20 cellular contexts compared by ENCODE assay signal in the genomic region with DNA sequence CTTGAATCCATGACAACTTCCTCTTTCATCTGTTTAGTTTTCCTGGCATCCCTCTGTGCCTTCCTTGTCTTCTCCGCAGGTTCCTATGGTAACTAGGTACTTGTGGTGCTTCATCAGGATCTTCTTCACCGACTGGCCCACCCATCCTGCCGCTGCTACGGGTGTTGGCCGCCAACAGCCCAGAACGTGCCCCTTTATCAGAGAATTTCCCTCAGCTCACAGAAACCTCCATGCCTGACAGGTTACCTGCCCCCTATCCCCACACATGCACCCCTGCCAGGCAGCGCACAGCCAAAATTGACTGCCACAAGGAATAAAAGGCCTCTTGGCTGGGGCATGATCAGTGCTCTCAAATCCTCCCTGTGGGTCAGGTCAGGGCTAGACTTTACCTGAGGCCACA. TPM values are rescaled to one million over a fixed set of nuclear protein-coding genes. Genes with fewer than 3 reads are reported as not detected.
A peak's percentile ranks its signal among the peaks of the same experiment; 100 is the strongest.
DNase-seq lines count a peak whose midpoint lies in the region; ATAC-seq and TF ChIP-seq lines count a peak whose summit lies in the region.
"Had no signal": no experiment of that assay in that cellular context is flagged by ENCODE, and none has a peak within 500 bp of the region (broad histone marks: within the 10 kb centered on the region; RNA-seq: fewer than 3 reads in every experiment).

No MANE protein-coding gene starts in this region.

- H3K27me3 Mint-ChIP-seq in activated CD4-positive, alpha-beta T cell treated with anti-CD3 and anti-CD28 coated beads, Interleukin-2, amount 10 ng/mL, durations not matched to agents 7 days and 5 days = no peaks in the 10 kb centered on the region
- H3K27me3 Mint-ChIP-seq in HFFc6 (ENCODE audit: insufficient read depth) = peaks cover 31% of the 10 kb centered on the region
- H3K27me3 Mint-ChIP-seq in activated naive CD8-positive, alpha-beta T cell treated with anti-CD3 and anti-CD28 coated beads, Interleukin-2, amount 50 U/mL, for 24 hours = peaks cover 3% of the 10 kb centered on the region
- H3K27me3 Mint-ChIP-seq: activated CD8-positive, alpha-beta T cell treated with anti-CD3 and anti-CD28 coated beads for 36 hours; activated T-cell treated with anti-CD3 and anti-CD28 coated beads, Interleukin-2, amount 50 U/mL, for 24 hours had no signal

- DNase-seq in activated CD4-positive, alpha-beta T cell treated with anti-CD3 and anti-CD28 coated beads, Interleukin-2, amount 10 ng/mL, durations not matched to agents 7 days and 5 days = no peak
- DNase-seq in activated CD4-positive, alpha-beta T cell treated with anti-CD3 and anti-CD28 coated beads, Interleukin-2, amount 50 U/mL, for 1 hour = no peak
- DNase-seq in HFFc6 (no peak), epidermal melanocyte (ENCODE audit: insufficient read length, low spot score) (no peak), OCI-M2 (lab: John Stamatoyannopoulos, UW; ENCODE audit: unreplicated experiment) (no peak)
- DNase-seq in activated naive CD8-positive, alpha-beta T cell treated with anti-CD3 and anti-CD28 coated beads, Interleukin-2, amount 50 U/mL, for 24 hours = no peak
- DNase-seq: activated CD8-positive, alpha-beta T cell treated with anti-CD3 and anti-CD28 coated beads for 36 hours; activated naive CD4-positive, alpha-beta T cell treated with anti-CD3 and anti-CD28 coated beads, Interleukin-2, amount 50 U/mL, for 16 hours; activated T-cell treated with anti-CD3 and anti-CD28 coated beads, Interleukin-2, amount 50 U/mL, for 24 hours; body of pancreas; DMS153; left colon; naive thymus-derived CD8-positive, alpha-beta T cell; NCI-H2107; NCI-H526; SIG-M5; sigmoid colon; WERI-Rb-1 had no signal

- POLR2A ChIA-PET in activated CD4-positive, alpha-beta T cell treated with anti-CD3 and anti-CD28 coated beads, Interleukin-2, amount 10 ng/mL, durations not matched to agents 7 days and 5 days (lab: Charles Lee) = no interaction called here

- peak overlapping the region; percentile 75 for H3K27ac Mint-ChIP-seq in activated CD4-positive, alpha-beta T cell treated with anti-CD3 and anti-CD28 coated beads, Interleukin-2, amount 10 ng/mL, durations not matched to agents 7 days and 5 days
- H3K27ac Mint-ChIP-seq in HFFc6 = peak overlapping the region; percentile 94
- peak overlapping the region; percentile 23 for H3K27ac Mint-ChIP-seq in activated naive CD8-positive, alpha-beta T cell treated with anti-CD3 and anti-CD28 coated beads, Interleukin-2, amount 50 U/mL, for 24 hours

- H3K4me1 ChIP-seq in neutrophil (ENCODE audit: control insufficient read depth in 1 of 2, insufficient read depth in 1 of 2, low read depth in 1 of 2, low read length in 1 of 2) = peaks cover 73 to 78% of the 10 kb centered on the region in 2 experiments
- H3K4me1 ChIP-seq: body of pancreas had no signal

- CTCF ChIA-PET in activated CD4-positive, alpha-beta T cell treated with anti-CD3 and anti-CD28 coated beads, Interleukin-2, amount 10 ng/mL, durations not matched to agents 7 days and 5 days (lab: Charles Lee) = interaction anchor here (1.0 to 1.6 kb wide), 5 partner anchors 14 to 55 kb away, joined by 3 to 5 read pairs (median 3); a partner anchor contains a TSS

- peaks cover 90% of the 10 kb centered on the region for H3K4me1 Mint-ChIP-seq in activated CD4-positive, alpha-beta T cell treated with anti-CD3 and anti-CD28 coated beads, Interleukin-2, amount 10 ng/mL, durations not matched to agents 7 days and 5 days
- H3K4me1 Mint-ChIP-seq in HFFc6 (ENCODE audit: low read depth) = peaks cover 87% of the 10 kb centered on the region
- H3K4me1 Mint-ChIP-seq in activated naive CD8-positive, alpha-beta T cell treated with anti-CD3 and anti-CD28 coated beads, Interleukin-2, amount 50 U/mL, for 24 hours = peaks cover 86% of the 10 kb centered on the region

- no peaks in the 10 kb centered on the region for H3K27me3 ChIP-seq in neutrophil
- H3K27me3 ChIP-seq: body of pancreas, sigmoid colon had no signal

- peak overlapping the region; percentile 81 for H3K27ac ChIP-seq in neutrophil
- H3K27ac ChIP-seq: body of pancreas, sigmoid colon, WERI-Rb-1 had no signal

- H3K36me3 Mint-ChIP-seq in activated CD4-positive, alpha-beta T cell treated with anti-CD3 and anti-CD28 coated beads, Interleukin-2, amount 10 ng/mL, durations not matched to agents 7 days and 5 days (ENCODE audit: low read depth) = peaks cover 37% of the 10 kb centered on the region
- peaks cover 34% of the 10 kb centered on the region for H3K36me3 Mint-ChIP-seq in HFFc6 (ENCODE audit: low read depth)
- H3K36me3 Mint-ChIP-seq in activated naive CD8-positive, alpha-beta T cell treated with anti-CD3 and anti-CD28 coated beads, Interleukin-2, amount 50 U/mL, for 24 hours (ENCODE audit: low read depth) = peaks cover 3% of the 10 kb centered on the region

- TF ChIP-seq CTCF in HFFc6 (IDR thresholded peaks at IDR 0.05) (no peak), neutrophil (IDR thresholded peaks at IDR 0.05) (no peak)

- H3K4me3 Mint-ChIP-seq in activated CD4-positive, alpha-beta T cell treated with anti-CD3 and anti-CD28 coated beads, Interleukin-2, amount 10 ng/mL, durations not matched to agents 7 days and 5 days = no peak overlapping the region
- peak overlapping the region; percentile 76; the same call in 1 of the 2 replicates for H3K4me3 Mint-ChIP-seq in HFFc6
- H3K4me3 Mint-ChIP-seq in activated naive CD8-positive, alpha-beta T cell treated with anti-CD3 and anti-CD28 coated beads, Interleukin-2, amount 50 U/mL, for 24 hours = no peak overlapping the region
- H3K4me3 Mint-ChIP-seq: activated CD8-positive, alpha-beta T cell treated with anti-CD3 and anti-CD28 coated beads for 36 hours; activated T-cell treated with anti-CD3 and anti-CD28 coated beads, Interleukin-2, amount 50 U/mL, for 24 hours had no signal

- no peak overlapping the region for H3K4me3 ChIP-seq in neutrophil (ENCODE audit: low read depth in 1 of 2, low read length in 1 of 2)
- H3K4me3 ChIP-seq: body of pancreas, sigmoid colon had no signal

- no peak for ATAC-seq in activated naive CD8-positive, alpha-beta T cell treated with anti-CD3 and anti-CD28 coated beads, Interleukin-2, amount 50 U/mL, for 24 hours
- no peak for ATAC-seq in GM21825 (IDR thresholded peaks at IDR 0.05; ENCODE audit: unreplicated experiment)
- ATAC-seq: activated CD8-positive, alpha-beta T cell treated with anti-CD3 and anti-CD28 coated beads for 36 hours; body of pancreas; left colon; naive thymus-derived CD8-positive, alpha-beta T cell had no signal

- no peaks in the 10 kb centered on the region for H3K9me3 ChIP-seq in neutrophil
- H3K9me3 ChIP-seq: body of pancreas, sigmoid colon had no signal

- peaks cover 17% of the 10 kb centered on the region for H3K9me3 Mint-ChIP-seq in activated CD4-positive, alpha-beta T cell treated with anti-CD3 and anti-CD28 coated beads, Interleukin-2, amount 10 ng/mL, durations not matched to agents 7 days and 5 days
- H3K9me3 Mint-ChIP-seq in HFFc6 = peaks cover 18% of the 10 kb centered on the region
- H3K9me3 Mint-ChIP-seq in activated naive CD8-positive, alpha-beta T cell treated with anti-CD3 and anti-CD28 coated beads, Interleukin-2, amount 50 U/mL, for 24 hours = peaks cover 13% of the 10 kb centered on the region

- peaks cover 9% of the 10 kb centered on the region for H3K36me3 ChIP-seq in neutrophil
- H3K36me3 ChIP-seq: WERI-Rb-1 had no signal

RNA-seq across cellular contexts. Expression of a gene that starts 27.9 kb away (rescaled TPM):
- 10 to 100 TPM; 53.7 to 56.7 TPM for total RNA-seq in activated CD4-positive, alpha-beta T cell treated with anti-CD3 and anti-CD28 coated beads, Interleukin-2, amount 10 ng/mL, durations not matched to agents 7 days and 5 days
- 100 to 1,000 TPM in 3 of 6 experiments, 10 to 100 TPM in 3; 66.1 to 109 (median 98.9) TPM for total RNA-seq in HFFc6 (2021; fragmentation: NEBNext Ultra II Directional; extraction: Animal tissue kit (Norgen Biotek cat#: 25700))

Comparison
In these comparisons a context has a peak if more than half of its experiments do, and no peak if none do; other contexts are left out.
1. H3K27ac Mint-ChIP-seq: peak in every context shown above with its lines; median percentile 94 in HFFc6; 75 in activated CD4-positive, alpha-beta T cell treated with anti-CD3 and anti-CD28 coated beads, Interleukin-2, amount 10 ng/mL, durations not matched to agents 7 days and 5 days; 23 in activated naive CD8-positive, alpha-beta T cell treated with anti-CD3 and anti-CD28 coated beads, Interleukin-2, amount 50 U/mL, for 24 hours.